ENCODE assay signal across 7 cellular contexts in the genomic region with DNA sequence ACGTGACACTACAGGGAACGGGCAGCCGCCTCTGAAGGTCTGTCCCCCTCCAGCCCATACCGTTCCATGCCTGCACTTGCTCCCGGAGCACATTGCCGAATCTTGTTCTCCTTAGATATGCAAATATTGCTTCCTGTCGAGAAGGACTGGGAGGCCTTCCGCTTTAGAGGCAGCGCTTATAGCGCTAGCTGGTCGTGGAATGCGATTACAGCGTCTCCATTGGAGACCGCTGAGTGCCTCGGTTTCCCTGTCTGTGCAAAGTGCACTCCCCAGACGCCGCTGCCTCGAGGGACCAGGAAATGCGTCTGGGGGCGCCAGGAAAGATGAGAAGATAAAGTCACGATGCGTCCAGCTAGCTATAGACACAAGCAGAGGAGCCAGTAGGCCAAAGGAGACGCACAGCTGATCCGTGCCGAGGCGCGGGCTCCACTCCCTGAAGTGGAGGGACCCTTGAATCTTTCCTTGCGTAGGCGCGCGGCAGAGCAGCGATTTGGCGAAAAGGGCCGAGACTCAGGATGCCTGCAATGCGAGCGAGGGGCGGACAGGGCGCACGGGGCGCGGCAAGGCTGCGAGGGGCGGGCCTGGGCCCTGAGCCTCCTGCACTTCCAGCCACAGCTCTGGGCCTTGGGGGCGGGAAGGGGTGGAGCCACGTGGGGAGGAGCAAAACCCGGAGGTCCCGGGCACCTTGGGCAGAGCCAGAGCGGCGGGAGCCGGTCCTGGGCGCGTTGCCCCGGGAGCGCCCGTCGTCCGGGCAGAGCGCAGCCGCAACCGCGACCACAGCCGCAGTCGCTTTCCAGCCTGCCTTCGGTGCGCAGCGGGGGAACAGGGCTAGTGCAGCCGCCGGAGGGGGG. TPM values are rescaled to one million over a fixed set of nuclear protein-coding genes. Genes with fewer than 3 reads are reported as not detected.
DNase-seq lines count a peak whose midpoint lies in the region; ATAC-seq, FAIRE-seq and TF ChIP-seq lines count a peak whose summit lies in the region.

A gene (plus strand): TSS at position 692 of the 851 bp plus-strand sequence. CDS start 261 bp downstream, outside the sequence.

- H3K4me3 ChIP-seq in adipocyte (ENCODE audit: low read length) (no peak within 1 kb of the TSS), sigmoid colon (peak within 1 kb of the TSS in 3 of 4 donors; percentile 26 to 43 (median 32))

- ATAC-seq in GM18870 (IDR thresholded peaks at IDR 0.05; ENCODE audit: unreplicated experiment), result peak; percentile 41

- H3K4me1 ChIP-seq in adipocyte (ENCODE audit: control insufficient read depth, insufficient read depth, low read length), result peaks cover 9% of the 10 kb centered on the region
- peaks cover 0 to 29% (median 24%) of the 10 kb centered on the region in 4 donors for H3K4me1 ChIP-seq in sigmoid colon

- no peak within 1 kb of the TSS for H3K9ac ChIP-seq in adipocyte (ENCODE audit: low read length)

- 2 to 3% methylated on average over 68 of the region's 68 CpGs for WGBS in sigmoid colon, 2 donors

- TF ChIP-seq POLR2A in sigmoid colon (IDR thresholded peaks at IDR 0.05), result peak in 1 of 2 donors; percentile 69
- TF ChIP-seq POLR2A in H54 (IDR thresholded peaks at IDR 0.05; ENCODE audit: low read depth, low read length), result no peak

- H3K9me3 ChIP-seq in adipocyte (ENCODE audit: control insufficient read depth, low read length) (peaks cover 25% of the 10 kb centered on the region), sigmoid colon (no peaks in the 10 kb centered on the region)

- H3K27ac ChIP-seq in sigmoid colon, result no peak within 1 kb of the TSS

- DNase-seq in NCI-H1105 treated with DMSO at 0.1 percent for 48 hours (lab: John Stamatoyannopoulos, UW) (peak; percentile 49), adipocyte (ENCODE audit: low read depth) (peak; percentile 9), hepatic stellate cell (ENCODE audit: low spot score) (peak; percentile 8), sigmoid colon (peak; percentile 63), H54 (ENCODE audit: insufficient read length, low spot score) (no peak), UCSD-AML1 (lab: John Stamatoyannopoulos, UW; ENCODE audit: unreplicated experiment) (no peak)

- no peak for TF ChIP-seq CTCF in sigmoid colon (IDR thresholded peaks at IDR 0.05)

- H3K36me3 ChIP-seq in adipocyte (ENCODE audit: control insufficient read depth, insufficient read depth, low read length, severe bottlenecking), result no peaks in the 10 kb centered on the region
- no peaks in the 10 kb centered on the region for H3K36me3 ChIP-seq in sigmoid colon

- FAIRE-seq in H54 (lab: Jason Lieb, UNC), result no peak

- intact Hi-C loops in sigmoid colon (cut with DNase I), result no loop called here

- no peak for TF ChIP-seq EP300 in sigmoid colon (IDR thresholded peaks at IDR 0.05)

- H3K27me3 ChIP-seq in adipocyte (replicated peaks; ENCODE audit: control insufficient read depth, insufficient read depth, low read length), result peaks cover 83% of the 10 kb centered on the region
- H3K27me3 ChIP-seq in sigmoid colon, result peaks cover 36 to 92% (median 37%) of the 10 kb centered on the region in 3 donors

RNA-seq across cellular contexts. Expression of the gene that starts here (rescaled TPM):
- total RNA-seq in sigmoid colon, result under 1 TPM in 2 of 4 donors, not detected in 2; under 0.01 to 0.33 TPM
- polyA plus RNA-seq in sigmoid colon, result under 1 TPM in 2 of 3 donors, not detected in 1; 0.44 to 0.60 TPM

Comparison
In these comparisons a context has a peak if more than half of its experiments do, and no peak if none do; other contexts are left out.
1. Peak in DNase-seq and H3K4me3 ChIP-seq in sigmoid colon; RNA of the gene not detected or under 1 TPM.
2. DNase-seq: peak in NCI-H1105 treated with DMSO at 0.1 percent for 48 hours (single experiment), adipocyte (single experiment) and hepatic stellate cell (single experiment); none in H54 (single experiment) and UCSD-AML1 (single experiment).